11 cellular contexts compared by ENCODE assay signal in the genomic region with DNA sequence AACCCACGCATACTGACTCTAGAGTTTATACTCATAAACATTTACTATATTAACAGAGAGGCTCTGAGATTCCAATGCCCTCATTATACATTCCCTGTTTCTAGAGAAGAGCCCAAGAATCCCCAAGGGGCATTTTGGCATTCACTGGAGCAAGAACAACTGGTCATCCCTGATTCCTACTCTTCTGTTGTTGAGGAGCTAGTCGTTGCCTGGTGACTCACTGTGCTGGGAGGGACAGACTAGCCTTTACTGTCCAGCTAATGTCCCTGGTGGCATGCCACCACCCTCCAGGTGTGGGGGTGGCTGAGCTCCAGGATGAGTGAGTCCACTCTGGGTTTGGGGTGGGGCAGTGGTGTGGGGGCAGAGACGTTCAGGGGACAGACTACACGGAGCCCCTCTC. TPM values are rescaled to one million over a fixed set of nuclear protein-coding genes. Genes with fewer than 3 reads are reported as not detected.
DNase-seq lines count a peak whose midpoint lies in the region; ATAC-seq, FAIRE-seq and TF ChIP-seq lines count a peak whose summit lies in the region.
"Had no signal": no experiment of that assay in that cellular context is flagged by ENCODE, and none has a peak within 500 bp of the region (broad histone marks: within the 10 kb centered on the region; RNA-seq: fewer than 3 reads in every experiment).

No MANE protein-coding gene starts in this region.

- H3K9ac ChIP-seq in K562 (ENCODE audit: insufficient read depth in 1 of 2, low read depth in 2 of 2, low read length in 2 of 2): no peak overlapping the region
- H3K9ac ChIP-seq in Karpas-422 (ENCODE audit: low read length): no peak overlapping the region

- H3K27me3 Mint-ChIP-seq in type B pancreatic cell: no peaks in the 10 kb centered on the region

- peaks cover 0 to 5% of the 10 kb centered on the region in 2 experiments; a peak in 3 of 5 replicates for H3K4me1 ChIP-seq in K562 (replicated peaks in 1 of 2; ENCODE audit: control insufficient read depth in 2 of 2, insufficient read depth in 2 of 2, low read length in 2 of 2)
- H3K4me1 ChIP-seq in stomach: peaks cover 0 to 10% (median 4%) of the 10 kb centered on the region in 4 donors
- 0 out of 2 replicates have a peak, but pooled peaks cover 4% of the 10 kb centered on the region for H3K4me1 ChIP-seq in Karpas-422 (ENCODE audit: low read length)

- no peak for TF ChIP-seq RAD21 in K562 (CRISPR knock-in tag; conservative IDR thresholded peaks at IDR 0.05 in 1 of 2, IDR thresholded peaks at IDR 0.05 in 1 of 2)

- H3K27me3 ChIP-seq in K562 (ENCODE audit: control insufficient read depth in 2 of 2, insufficient read depth in 2 of 2, low read length in 2 of 2): peaks cover 29 to 49% of the 10 kb centered on the region in 2 experiments; a peak in 4 of 5 replicates
- H3K27me3 ChIP-seq in kidney epithelial cell (ENCODE audit: control insufficient read depth, insufficient read depth, low read length): no peaks in the 10 kb centered on the region
- H3K27me3 ChIP-seq in stomach: no peaks in the 10 kb centered on the region
- H3K27me3 ChIP-seq in Karpas-422 (ENCODE audit: low read length): no peaks in the 10 kb centered on the region

- POLR2A ChIA-PET in K562 (lab: Yijun Ruan, JAX): interaction anchor here (0.8 to 1.2 kb wide), 3 partner anchors 12 to 126 kb away, joined by 4 to 5 read pairs (median 4); no protein-coding TSS in a partner anchor

- TF ChIP-seq POLR2A in K562 (conservative IDR thresholded peaks at IDR 0.05) (no peak), stomach (IDR thresholded peaks at IDR 0.05) (no peak)

- peaks cover 35% of the 10 kb centered on the region for H3K4me1 Mint-ChIP-seq in type B pancreatic cell (ENCODE audit: unreplicated experiment)
- H3K4me1 Mint-ChIP-seq: memory B cell; stimulated activated naive CD8-positive, alpha-beta T cell treated with anti-CD3 and anti-CD28 coated beads, Interleukin-15, amount 100 ng/mL, for 72 hours had no signal

- H3K36me3 ChIP-seq in K562 (ENCODE audit: control insufficient read depth, insufficient read depth, low read length) (no peaks in the 10 kb centered on the region), kidney epithelial cell (ENCODE audit: control insufficient read depth, insufficient read depth, low read length) (no peaks in the 10 kb centered on the region), stomach (no peaks in the 10 kb centered on the region), Karpas-422 (ENCODE audit: insufficient read depth, low read length) (no peaks in the 10 kb centered on the region)

- TF ChIP-seq EP300 in K562 (IDR thresholded peaks at IDR 0.05; ENCODE audit: low read length) (no peak), stomach (IDR thresholded peaks at IDR 0.05) (no peak)

- H3K9me3 ChIP-seq in K562 (replicated peaks; ENCODE audit: control insufficient read depth, insufficient read depth, low read depth, low read length) (no peaks in the 10 kb centered on the region), stomach (no peaks in the 10 kb centered on the region), Karpas-422 (ENCODE audit: low read length) (no peaks in the 10 kb centered on the region)

- TF ChIP-seq CTCF in K562 (IDR thresholded peaks at IDR 0.05 in 2 of 3, conservative IDR thresholded peaks at IDR 0.05 in 1 of 3; ENCODE audit: insufficient read depth in 2 of 3, low read depth in 1 of 3, low read length in 3 of 3) (no peak), kidney epithelial cell (IDR thresholded peaks at IDR 0.05; ENCODE audit: insufficient read depth, low read length, poor library complexity, severe bottlenecking) (no peak), type B pancreatic cell (conservative IDR thresholded peaks at IDR 0.05) (no peak), stomach (IDR thresholded peaks at IDR 0.05) (no peak)

- DNase-seq in HK-2 (ENCODE audit: unreplicated experiment) (peak; percentile 65), K562 (ENCODE audit: extremely low read depth in 1 of 4, low spot score in 3 of 4) (no peak), kidney epithelial cell (ENCODE audit: low read depth) (peak; percentile 82), type B pancreatic cell (ENCODE audit: extremely low spot score, unreplicated experiment) (no peak), stomach (no peak), NCI-H345 treated with DMSO at 0.1 percent for 48 hours (lab: John Stamatoyannopoulos, UW; ENCODE audit: unreplicated experiment) (no peak), Karpas-422 (no peak)
- DNase-seq: activated CD4-positive, CD25-positive, alpha-beta regulatory T cell treated with anti-CD3 and anti-CD28 coated beads, Interleukin-2, amount 50 U/mL, for 72 hours; stimulated activated naive CD8-positive, alpha-beta T cell treated with anti-CD3 and anti-CD28 coated beads, Interleukin-15, amount 100 ng/mL, for 72 hours had no signal

- peak overlapping the region; percentile 73 for H3K4me3 Mint-ChIP-seq in type B pancreatic cell
- H3K4me3 Mint-ChIP-seq: memory B cell; stimulated activated naive CD8-positive, alpha-beta T cell treated with anti-CD3 and anti-CD28 coated beads, Interleukin-15, amount 100 ng/mL, for 72 hours had no signal

- no peak for ATAC-seq in K562

- H3K9me3 Mint-ChIP-seq in type B pancreatic cell: no peaks in the 10 kb centered on the region
- H3K9me3 Mint-ChIP-seq: memory B cell; stimulated activated naive CD8-positive, alpha-beta T cell treated with anti-CD3 and anti-CD28 coated beads, Interleukin-15, amount 100 ng/mL, for 72 hours had no signal

- H3K4me2 ChIP-seq in K562 (ENCODE audit: insufficient read depth, low read length) (no peak overlapping the region), Karpas-422 (ENCODE audit: low read depth, low read length, poor library complexity, severe bottlenecking) (no peak overlapping the region)

- in situ Hi-C loops in K562 (cut with MboI): no loop called here

- H3K9me2 ChIP-seq in Karpas-422 (replicated peaks; ENCODE audit: insufficient read depth, low read length): no peaks in the 10 kb centered on the region

- H3K27ac ChIP-seq in K562 (ENCODE audit: extremely low read depth, low read depth, low read length) (no peak overlapping the region), stomach (no peak overlapping the region), Karpas-422 (ENCODE audit: low read length) (no peak overlapping the region)

- H2AFZ ChIP-seq in K562 (ENCODE audit: low read depth, low read length): no peak overlapping the region
- no peak overlapping the region for H2AFZ ChIP-seq in Karpas-422 (ENCODE audit: low read length)

- intact Hi-C loops in K562 (cut with micrococcal nuclease): no loop called here
- intact Hi-C loops in stomach (cut with DNase I; ENCODE audit: low total_unique reads): no loop called here

- H4K20me1 ChIP-seq in K562 (replicated peaks; ENCODE audit: control insufficient read depth, insufficient read depth, low read length): 0 out of 2 replicates have a peak, but pooled peaks cover 3% of the 10 kb centered on the region
- H4K20me1 ChIP-seq in Karpas-422 (ENCODE audit: insufficient read depth, low read depth, low read length): no peaks in the 10 kb centered on the region

- H3K4me3 ChIP-seq in K562 (no peak overlapping the region), kidney epithelial cell (ENCODE audit: low read depth, low read length) (no peak overlapping the region), stomach (no peak overlapping the region), Karpas-422 (ENCODE audit: low read length) (no peak overlapping the region)

- H3K79me2 ChIP-seq in K562 (ENCODE audit: control insufficient read depth, insufficient read depth, low read length) (no peaks in the 10 kb centered on the region), Karpas-422 (ENCODE audit: low read length) (no peaks in the 10 kb centered on the region)

- no TSS peak for BruUV-seq in K562 (replicated peaks; lab: Mats Ljungman, UMichigan)

- CTCF ChIA-PET in K562 (lab: Yijun Ruan, JAX; ENCODE audit: low intra/inter-chr PET ratio): no interaction called here

- WGBS in K562 (ENCODE audit: insufficient coverage, low coverage, missing lambda C conversion rate): 1% methylated on average over 4 of the region's 4 CpGs
- WGBS in stomach, 5 donors: 48 to 71% (median 57%) methylated on average over 4 of the region's 4 CpGs

- H3K9me1 ChIP-seq in K562 (ENCODE audit: control insufficient read depth, insufficient read depth, low read length): no peaks in the 10 kb centered on the region

- H3K27ac Mint-ChIP-seq in type B pancreatic cell: peak overlapping the region; percentile 95
- H3K27ac Mint-ChIP-seq: memory B cell; stimulated activated naive CD8-positive, alpha-beta T cell treated with anti-CD3 and anti-CD28 coated beads, Interleukin-15, amount 100 ng/mL, for 72 hours had no signal

- no peaks in the 10 kb centered on the region for H3K36me3 Mint-ChIP-seq in type B pancreatic cell
- H3K36me3 Mint-ChIP-seq: memory B cell had no signal

- peak; percentile 57 for FAIRE-seq in K562 (lab: Jason Lieb, UNC)
- FAIRE-seq: G401.6 had no signal

RNA-seq across cellular contexts. Expression of gene RHOB, which starts 49.2 kb away (rescaled TPM):
- total RNA-seq in K562 (2011; cell fraction: chromatin; rRNA removed; ENCODE audit: low replicate concordance): 0.44 and 2.1 TPM in 2 replicates
- 3.4 and 4.2 TPM in 2 replicates for total RNA-seq in K562 (2011; cell fraction: nucleolus; rRNA removed)
- 1.8 and 2.7 TPM in 2 replicates for total RNA-seq in K562 (2011; cell fraction: nucleoplasm; rRNA removed)
- total RNA-seq in K562 (2014; rRNA removed): 4.2 and 4.8 TPM in 2 replicates
- 0.87 and 0.99 TPM in 2 replicates for total RNA-seq in K562 (2014; rRNA removed; fragmentation: Illumina TruSeq; extraction: Trizol)
- total RNA-seq in K562 (2015; rRNA removed; fragmentation: Illumina TruSeq; extraction: Trizol): 0.72 and 0.90 TPM in 2 replicates
- 3.3 and 4.2 TPM in 2 replicates for total RNA-seq in K562 (2021)
- polyA plus RNA-seq in K562 (2011; rRNA removed): 1.1 and 1.5 TPM in 2 replicates
- 1.2 and 4.0 TPM in 2 replicates for polyA plus RNA-seq in K562 (2011; cell fraction: cytosol; rRNA removed)
- 1.8 and 3.5 TPM in 2 replicates for polyA plus RNA-seq in K562 (2011; cell fraction: nucleus; rRNA removed)
- 4.0 and 4.8 TPM in 2 replicates for polyA plus RNA-seq in K562 (2012)
- polyA plus RNA-seq in K562 (2014; fragmentation: Illumina TruSeq; extraction: Trizol): 1.3 and 1.4 TPM in 2 replicates
- polyA plus RNA-seq in K562 (2014; fragmentation: Nextera tagmentation; extraction: Ambion mirVana): under 1 TPM; 0.07 to 0.17 TPM
- polyA plus RNA-seq in K562 (2014; rRNA removed): 2.1 and 2.6 TPM in 2 replicates
- 0.48 and 1.1 TPM in 2 replicates for polyA minus RNA-seq in K562 (2011; rRNA and poly(A)+ RNA removed)
- 3.6 and 10.7 TPM in 2 replicates for polyA minus RNA-seq in K562 (2011; cell fraction: cytosol; rRNA and poly(A)+ RNA removed)
- 3.8 and 4.1 TPM in 2 replicates for polyA minus RNA-seq in K562 (2011; cell fraction: nucleus; rRNA and poly(A)+ RNA removed)
- total RNA-seq in kidney epithelial cell: 204 and 245 TPM in 2 replicates
- total RNA-seq in type B pancreatic cell (ENCODE audit: low replicate concordance): 82.8 and 83.5 TPM in 2 replicates
- total RNA-seq in stomach: 1,000 to 10,000 TPM in 1 of 5 donors, 100 to 1,000 TPM in 4; 353 to 1,146 (median 607) TPM
- polyA plus RNA-seq in stomach: 100 to 1,000 TPM; 143 to 327 (median 145) TPM
- total RNA-seq in Karpas-422 (2014; rRNA removed; shearing (Covaris generic); ENCODE audit: low replicate concordance): not detected in 2 replicates

Comparison
In these comparisons a context has a peak if more than half of its experiments do, and no peak if none do; other contexts are left out.
1. DNase-seq: peak in HK-2 (single experiment) and kidney epithelial cell (single experiment); none in K562 (0 of 4), type B pancreatic cell (single experiment), stomach (single experiment), NCI-H345 treated with DMSO at 0.1 percent for 48 hours (single experiment) and Karpas-422 (single experiment).
2. RNA of gene RHOB, which starts 49.2 kb away (total RNA-seq): 353 to 1,146 TPM in stomach, 204 to 245 TPM in kidney epithelial cell and 82.8 to 83.5 TPM in type B pancreatic cell; 0.44 to 4.8 TPM in K562 and not detected in Karpas-422; every median in the first group is over 10 times any median in the second.